In genomic region chr20:13915244-13915643, GRCh38 we compare ENCODE assay signal across 10 cellular contexts.
"Had no signal": no experiment of that assay in that cellular context is flagged by ENCODE, and none has a peak within 500 bp of the region (broad histone marks: within the 10 kb centered on the region; RNA-seq: fewer than 3 reads in every experiment).

No MANE protein-coding gene starts in this region.

- H3K4me3 ChIP-seq: gastroesophageal sphincter had no signal

- H3K27me3 ChIP-seq: gastroesophageal sphincter had no signal

- H3K36me3 ChIP-seq: gastroesophageal sphincter had no signal

- H3K9me3 ChIP-seq: gastroesophageal sphincter had no signal

- H3K4me1 ChIP-seq: gastroesophageal sphincter had no signal

- DNase-seq: activated CD4-positive, alpha-beta T cell treated with anti-CD3 and anti-CD28 coated beads, Interleukin-2, amount 50 U/mL, for 1 hour; activated effector memory CD4-positive, alpha-beta T cell treated with anti-CD3 and anti-CD28 coated beads, Interleukin-2, amount 50 U/mL, for 16 hours; activated T-cell treated with anti-CD3 and anti-CD28 coated beads, Interleukin-2, amount 50 U/mL, for 1 hour; amniotic stem cell; effector memory CD8-positive, alpha-beta T cell; stimulated activated CD4-positive, alpha-beta T cell treated with anti-CD3 and anti-CD28 coated beads, Interleukin-15, amount 100 ng/mL, for 24 hours; stimulated activated CD4-positive, alpha-beta T cell treated with anti-CD3 and anti-CD28 coated beads, Interleukin-4, amount 100 ng/mL, for 24 hours had no signal

- ATAC-seq: activated naive CD4-positive, alpha-beta T cell treated with anti-CD3 and anti-CD28 coated beads, Interleukin-2, amount 50 U/mL, for 72 hours; effector memory CD8-positive, alpha-beta T cell; gastroesophageal sphincter had no signal

- H3K27ac ChIP-seq: epithelial cell of prostate, gastroesophageal sphincter had no signal
